Comparison of ENCODE assay signal across 15 cellular contexts in the genomic region with DNA sequence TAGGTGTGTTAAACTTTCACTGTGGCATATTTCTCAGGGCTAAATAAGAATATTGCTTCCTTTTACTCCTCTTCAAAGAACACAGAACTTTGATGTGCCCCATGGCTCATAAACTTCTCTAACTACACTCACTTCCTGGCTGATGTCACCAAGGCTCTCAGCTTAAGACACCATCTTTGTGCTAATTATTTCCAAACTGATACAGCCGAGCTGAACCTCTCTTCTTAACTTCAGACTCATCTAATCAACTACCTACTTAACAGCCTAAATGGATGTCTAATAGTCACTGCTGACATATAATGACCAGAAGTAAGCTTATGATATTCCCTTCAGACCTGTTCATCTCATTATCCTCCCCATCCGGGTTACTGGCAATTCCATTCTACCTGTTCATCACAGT. TPM values are rescaled to one million over a fixed set of nuclear protein-coding genes. Genes with fewer than 3 reads are reported as not detected.
DNase-seq lines count a peak whose midpoint lies in the region; ATAC-seq lines count a peak whose summit lies in the region.
"Had no signal": no experiment of that assay in that cellular context is flagged by ENCODE, and none has a peak within 500 bp of the region (broad histone marks: within the 10 kb centered on the region; RNA-seq: fewer than 3 reads in every experiment).

No MANE protein-coding gene starts in this region.

- H3K23ac ChIP-seq in mesendoderm (ENCODE audit: low read length), result no peak overlapping the region

- intact Hi-C loops in activated naive CD4-positive, alpha-beta T cell treated with anti-CD3 and anti-CD28 coated beads for 36 hours (cut with micrococcal nuclease), result loop anchor here (1.0 kb wide), 2 partner anchors 9 to 22 kb away; no protein-coding TSS in a partner anchor

- CTCF ChIA-PET in activated naive CD4-positive, alpha-beta T cell treated with anti-CD3 and anti-CD28 coated beads for 36 hours (lab: Charles Lee), result interaction anchor here (0.8 to 0.9 kb wide), 2 partner anchors 20 to 24 kb away, joined by 4 read pairs; no protein-coding TSS in a partner anchor

- H2BK15ac ChIP-seq in mesendoderm (replicated peaks; ENCODE audit: low read depth), result no peak overlapping the region

- no peak overlapping the region for H3K27ac ChIP-seq in mesendoderm (ENCODE audit: low read depth, low read length)
- H3K27ac ChIP-seq: uterus had no signal

- no peaks in the 10 kb centered on the region for H3K9me3 Mint-ChIP-seq in activated naive CD4-positive, alpha-beta T cell treated with anti-CD3 and anti-CD28 coated beads for 36 hours
- H3K9me3 Mint-ChIP-seq in activated naive CD8-positive, alpha-beta T cell treated with anti-CD3 and anti-CD28 coated beads, Interleukin-2, amount 50 U/mL, for 24 hours, result no peaks in the 10 kb centered on the region
- H3K9me3 Mint-ChIP-seq: natural killer cell treated with Interleukin-12 subunit alpha and Interleukin-12 subunit beta and Interleukin-15 and Interleukin-18, amount 100 ng/mL, for 72 hours had no signal

- no peaks in the 10 kb centered on the region for H3K27me3 ChIP-seq in mesendoderm (ENCODE audit: insufficient read depth, low read length, poor library complexity)
- H3K27me3 ChIP-seq: uterus had no signal

- H3K4me3 ChIP-seq in mesendoderm (ENCODE audit: low read length), result no peak overlapping the region
- H3K4me3 ChIP-seq: skin epidermis, uterus had no signal

- no peaks in the 10 kb centered on the region for H3K36me3 ChIP-seq in mesendoderm (ENCODE audit: control insufficient read depth, insufficient read depth, low read length)
- H3K36me3 ChIP-seq: uterus had no signal

- H3K18ac ChIP-seq in mesendoderm (ENCODE audit: low read length), result no peak overlapping the region

- no peaks in the 10 kb centered on the region for H3K4me1 ChIP-seq in mesendoderm (ENCODE audit: control insufficient read depth, low read depth, low read length)
- H3K4me1 ChIP-seq: uterus had no signal

- H3K9ac ChIP-seq in mesendoderm (ENCODE audit: low read length), result no peak overlapping the region

- ATAC-seq in activated naive CD8-positive, alpha-beta T cell treated with anti-CD3 and anti-CD28 coated beads, Interleukin-2, amount 50 U/mL, for 24 hours, result peak; percentile 63
- ATAC-seq in HG03439 (IDR thresholded peaks at IDR 0.05; ENCODE audit: unreplicated experiment), result no peak
- ATAC-seq: natural killer cell treated with Interleukin-12 subunit alpha and Interleukin-12 subunit beta and Interleukin-15 and Interleukin-18, amount 100 ng/mL, for 72 hours had no signal

- H3K4me3 Mint-ChIP-seq in activated naive CD4-positive, alpha-beta T cell treated with anti-CD3 and anti-CD28 coated beads for 36 hours, result no peak overlapping the region
- no peak overlapping the region for H3K4me3 Mint-ChIP-seq in activated naive CD8-positive, alpha-beta T cell treated with anti-CD3 and anti-CD28 coated beads, Interleukin-2, amount 50 U/mL, for 24 hours
- H3K4me3 Mint-ChIP-seq: natural killer cell treated with Interleukin-12 subunit alpha and Interleukin-12 subunit beta and Interleukin-15 and Interleukin-18, amount 100 ng/mL, for 72 hours had no signal

- no peaks in the 10 kb centered on the region for H3K27me3 Mint-ChIP-seq in activated naive CD4-positive, alpha-beta T cell treated with anti-CD3 and anti-CD28 coated beads for 36 hours (ENCODE audit: low read depth)
- H3K27me3 Mint-ChIP-seq in activated naive CD8-positive, alpha-beta T cell treated with anti-CD3 and anti-CD28 coated beads, Interleukin-2, amount 50 U/mL, for 24 hours, result peaks cover 4% of the 10 kb centered on the region

- no CpG with 5 or more reads among the region's 2 CpGs for WGBS in mesendoderm (ENCODE audit: extremely low coverage, insufficient coverage, low lambda C conversion rate)

- H2BK120ac ChIP-seq in mesendoderm (ENCODE audit: low read depth, low read length), result no peak overlapping the region

- H4K5ac ChIP-seq in mesendoderm (ENCODE audit: low read length), result no peak overlapping the region

- H3K27ac Mint-ChIP-seq in activated naive CD4-positive, alpha-beta T cell treated with anti-CD3 and anti-CD28 coated beads for 36 hours, result peak overlapping the region; percentile 76
- peak overlapping the region; percentile 20 for H3K27ac Mint-ChIP-seq in activated naive CD8-positive, alpha-beta T cell treated with anti-CD3 and anti-CD28 coated beads, Interleukin-2, amount 50 U/mL, for 24 hours
- H3K27ac Mint-ChIP-seq: natural killer cell treated with Interleukin-12 subunit alpha and Interleukin-12 subunit beta and Interleukin-15 and Interleukin-18, amount 100 ng/mL, for 72 hours had no signal

- H3K4me2 ChIP-seq in mesendoderm (ENCODE audit: low read length), result no peak overlapping the region

- no peaks in the 10 kb centered on the region for H3K79me2 ChIP-seq in mesendoderm (ENCODE audit: control insufficient read depth, insufficient read depth, low read length)

- peaks cover under 1% of the 10 kb centered on the region for H3K36me3 Mint-ChIP-seq in activated naive CD4-positive, alpha-beta T cell treated with anti-CD3 and anti-CD28 coated beads for 36 hours (ENCODE audit: low read depth)
- no peaks in the 10 kb centered on the region for H3K36me3 Mint-ChIP-seq in activated naive CD8-positive, alpha-beta T cell treated with anti-CD3 and anti-CD28 coated beads, Interleukin-2, amount 50 U/mL, for 24 hours (ENCODE audit: low read depth)
- H3K36me3 Mint-ChIP-seq: natural killer cell treated with Interleukin-12 subunit alpha and Interleukin-12 subunit beta and Interleukin-15 and Interleukin-18, amount 100 ng/mL, for 72 hours had no signal

- DNase-seq in activated naive CD4-positive, alpha-beta T cell treated with anti-CD3 and anti-CD28 coated beads for 36 hours, result peak; percentile 54
- no peak for DNase-seq in activated naive CD4-positive, alpha-beta T cell treated with Interleukin-2 at 50 U/mL for 16 hours
- DNase-seq in HT1080 (ENCODE audit: low read depth) (peak; percentile 29), renal cortical epithelial cell (ENCODE audit: low read depth) (peak; percentile 84), mesendoderm (no peak), NCI-H1105 treated with DMSO at 0.1 percent for 48 hours (lab: John Stamatoyannopoulos, UW) (no peak)
- no peak for DNase-seq in activated naive CD8-positive, alpha-beta T cell treated with anti-CD3 and anti-CD28 coated beads, Interleukin-2, amount 50 U/mL, for 24 hours
- DNase-seq: caudate nucleus, NCI-H2029, T-helper 9 cell, uterus had no signal

- no peak overlapping the region for H3K4ac ChIP-seq in mesendoderm (ENCODE audit: low read depth, low read length)

- H3K4me1 Mint-ChIP-seq in activated naive CD4-positive, alpha-beta T cell treated with anti-CD3 and anti-CD28 coated beads for 36 hours (ENCODE audit: low read depth), result peaks cover 65% of the 10 kb centered on the region
- peaks cover 67% of the 10 kb centered on the region for H3K4me1 Mint-ChIP-seq in activated naive CD8-positive, alpha-beta T cell treated with anti-CD3 and anti-CD28 coated beads, Interleukin-2, amount 50 U/mL, for 24 hours

- no peaks in the 10 kb centered on the region for H3K79me1 ChIP-seq in mesendoderm (ENCODE audit: low read length)

- H4K8ac ChIP-seq in mesendoderm (ENCODE audit: low read depth, low read length), result no peak overlapping the region

- no peak overlapping the region for H2AK5ac ChIP-seq in mesendoderm (ENCODE audit: low read length)

- no peak overlapping the region for H3K56ac ChIP-seq in mesendoderm (ENCODE audit: low read length)

- H2BK5ac ChIP-seq in mesendoderm (ENCODE audit: low read length), result no peak overlapping the region

RNA-seq across cellular contexts. Expression of a gene that starts 3.6 kb away (rescaled TPM):
- 1 to 10 TPM; 2.0 to 3.2 TPM for total RNA-seq in activated naive CD4-positive, alpha-beta T cell treated with anti-CD3 and anti-CD28 coated beads for 36 hours
- total RNA-seq in HT1080 (2014; rRNA removed; shearing (Covaris generic)), result 0.10 and 0.50 TPM in 2 replicates
- 0.20 and 0.29 TPM in 2 replicates for polyA plus RNA-seq in HT1080 (2015; cell fraction: cytosol; rRNA removed)
- polyA plus RNA-seq in HT1080 (2015; cell fraction: nucleus; rRNA removed), result 0.27 and 0.37 TPM in 2 replicates
- 0.35 and 0.55 TPM in 2 replicates for total RNA-seq in renal cortical epithelial cell
- 0.07 TPM for polyA plus RNA-seq in mesendoderm (2013, experiment 1 of 2)
- polyA plus RNA-seq in mesendoderm (2013, experiment 2 of 2), result not detected
- total RNA-seq: natural killer cell treated with Interleukin-12 subunit alpha and Interleukin-12 subunit beta and Interleukin-15 and Interleukin-18, amount 100 ng/mL, for 72 hours; OCI-LY7 had no signal

Comparison
In these comparisons a context has a peak if more than half of its experiments do, and no peak if none do; other contexts are left out.
1. DNase-seq: peak in activated naive CD4-positive, alpha-beta T cell treated with anti-CD3 and anti-CD28 coated beads for 36 hours (single experiment), HT1080 (single experiment) and renal cortical epithelial cell (single experiment); none in activated naive CD4-positive, alpha-beta T cell treated with Interleukin-2 at 50 U/mL for 16 hours (single experiment), activated naive CD8-positive, alpha-beta T cell treated with anti-CD3 and anti-CD28 coated beads, Interleukin-2, amount 50 U/mL, for 24 hours (single experiment), mesendoderm (single experiment) and NCI-H1105 treated with DMSO at 0.1 percent for 48 hours (single experiment).